ENCODE assay signal across 8 cellular contexts in genomic region chr5:138449501-138450239, GRCh38. TPM values are rescaled to one million over a fixed set of nuclear protein-coding genes. Genes with fewer than 3 reads are reported as not detected.
A peak's percentile ranks its signal among the peaks of the same experiment; 100 is the strongest.
DNase-seq lines count a peak whose midpoint lies in the region; ATAC-seq and TF ChIP-seq lines count a peak whose summit lies in the region.

No MANE protein-coding gene starts in this region.

- no peaks in the 10 kb centered on the region for H3K36me3 ChIP-seq in CD4-positive, alpha-beta memory T cell (ENCODE audit: insufficient read depth, low read length)
- H3K36me3 ChIP-seq in SJSA1: no peaks in the 10 kb centered on the region

- no peaks in the 10 kb centered on the region for H3K9me3 ChIP-seq in CD4-positive, alpha-beta memory T cell (ENCODE audit: control insufficient read depth in 1 of 2, low read length in 2 of 2)
- no peaks in the 10 kb centered on the region for H3K9me3 ChIP-seq in SJSA1 (replicated peaks)

- peaks cover 2 to 4% of the 10 kb centered on the region in 2 donors for H3K27me3 Mint-ChIP-seq in CD4-positive, alpha-beta memory T cell

- peak; percentile 71 for ATAC-seq in GM19463 (IDR thresholded peaks at IDR 0.05; ENCODE audit: unreplicated experiment)

- no peak overlapping the region for H3K4me3 ChIP-seq in CD4-positive, alpha-beta memory T cell (ENCODE audit: low read length in 2 of 2)
- H3K4me3 ChIP-seq in SJSA1 (no peak overlapping the region), foreskin fibroblast (ENCODE audit: low read depth in 1 of 2, low read length in 2 of 2) (no peak overlapping the region)

- POLR2A ChIA-PET in CD4-positive, alpha-beta memory T cell (lab: Charles Lee; ENCODE audit: partially characterized antibody): interaction anchor here (0.6 to 3.4 kb wide), 4 partner anchors 12 to 563 kb away, joined by 3 to 16 read pairs (median 6); partner anchors contain the start of genes EGR1 and REEP2

- peaks cover 8% of the 10 kb centered on the region for H3K4me1 ChIP-seq in CD4-positive, alpha-beta memory T cell (ENCODE audit: insufficient read depth, low read length)
- H3K4me1 ChIP-seq in SJSA1 (replicated peaks): peaks cover 5% of the 10 kb centered on the region

- peak overlapping the region in 5 of 7 donors; percentile 42 to 81 (median 73) for H3K27ac Mint-ChIP-seq in CD4-positive, alpha-beta memory T cell

- peak overlapping the region in 4 of 8 donors; percentile 9 to 69 (median 44) for H3K4me3 Mint-ChIP-seq in CD4-positive, alpha-beta memory T cell

- no peak overlapping the region for H3K27ac ChIP-seq in CD4-positive, alpha-beta memory T cell (ENCODE audit: low read depth, low read length)
- H3K27ac ChIP-seq in SJSA1 (no peak overlapping the region), temporal lobe (ENCODE audit: low read depth, low read length) (peak overlapping the region; percentile 73)

- DNase-seq in CD4-positive, alpha-beta memory T cell: peak; percentile 59 to 71 (median 63)
- DNase-seq in SJSA1 (ENCODE audit: low read depth in 1 of 2, low spot score in 2 of 2): peak; percentile 87 to 92
- DNase-seq in activated gamma-delta T cell treated with anti-CD3 and anti-CD28 coated beads, Interleukin-2, amount 50 U/mL, for 16 hours (ENCODE audit: low read depth): peak; percentile 65
- DNase-seq in foreskin fibroblast: peak; percentile 77 to 93
- DNase-seq in occipital lobe (lab: John Stamatoyannopoulos, UW): peak; percentile 78

- no peaks in the 10 kb centered on the region for H3K9me3 Mint-ChIP-seq in CD4-positive, alpha-beta memory T cell

- H3K36me3 Mint-ChIP-seq in CD4-positive, alpha-beta memory T cell: no peaks in the 10 kb centered on the region

- no peaks in the 10 kb centered on the region for H3K27me3 ChIP-seq in CD4-positive, alpha-beta memory T cell (ENCODE audit: insufficient read depth, low read length)
- no peaks in the 10 kb centered on the region for H3K27me3 ChIP-seq in SJSA1 (replicated peaks)

- CTCF ChIA-PET in CD4-positive, alpha-beta memory T cell (lab: Charles Lee; ENCODE audit: partially characterized antibody): interaction anchor here (0.7 to 21.4 kb wide), 34 partner anchors 10 to 1682 kb away, joined by 3 to 507 read pairs (median 4); partner anchors contain the start of genes EGR1, KIF20A and REEP2

- H3K4me1 Mint-ChIP-seq in CD4-positive, alpha-beta memory T cell: peaks cover 7 to 13% (median 10%) of the 10 kb centered on the region in 4 donors

- TF ChIP-seq CTCF in LNCAP (IDR thresholded peaks at IDR 0.05): peak; percentile 95
- peak; percentile 88 for TF ChIP-seq CTCF in foreskin fibroblast (IDR thresholded peaks at IDR 0.05; ENCODE audit: low read depth, low read length)

- intact Hi-C loops in CD4-positive, alpha-beta memory T cell (cut with micrococcal nuclease): loop anchor here (1.0 to 2.0 kb wide), 4 partner anchors 15 to 813 kb away; no protein-coding TSS in a partner anchor

RNA-seq across cellular contexts. Expression of gene REEP2, which starts 10.8 kb away (rescaled TPM):
- not detected for total RNA-seq in CD4-positive, alpha-beta memory T cell
- polyA plus RNA-seq in CD4-positive, alpha-beta memory T cell: under 1 TPM in 1 of 2 donors, not detected in 1; 0.57 TPM
- total RNA-seq in SJSA1 (2014; rRNA removed; shearing (Covaris generic)): 0.21 TPM in 1 of 2 replicates, not detected in the other
- 71.0 TPM for total RNA-seq in occipital lobe
- total RNA-seq in temporal lobe: 73.5 TPM

RNA-seq across cellular contexts. Expression of gene EGR1, which starts 15.6 kb away (rescaled TPM):
- 1 to 10 TPM; 1.1 TPM for total RNA-seq in CD4-positive, alpha-beta memory T cell
- 1 to 10 TPM in 1 of 2 donors, not detected in 1; 1.4 TPM for polyA plus RNA-seq in CD4-positive, alpha-beta memory T cell
- total RNA-seq in SJSA1 (2014; rRNA removed; shearing (Covaris generic)): 3.2 and 4.8 TPM in 2 replicates
- total RNA-seq in occipital lobe: 2.8 TPM
- 3.2 TPM for total RNA-seq in temporal lobe

Comparison
In these comparisons a context has a peak if more than half of its experiments do, and no peak if none do; other contexts are left out.
1. RNA of gene REEP2, which starts 10.8 kb away (total RNA-seq): 73.5 TPM in temporal lobe (single experiment) and 71.0 TPM in occipital lobe (single experiment); not detected in CD4-positive, alpha-beta memory T cell and 0.21 TPM in SJSA1; every median in the first group is over 10 times any median in the second.
2. Peak in every context shown above with its lines, with median percentiles within 50 percentile points of each other: DNase-seq.